Comparison of ENCODE assay signal across 12 cellular contexts in the genomic region with DNA sequence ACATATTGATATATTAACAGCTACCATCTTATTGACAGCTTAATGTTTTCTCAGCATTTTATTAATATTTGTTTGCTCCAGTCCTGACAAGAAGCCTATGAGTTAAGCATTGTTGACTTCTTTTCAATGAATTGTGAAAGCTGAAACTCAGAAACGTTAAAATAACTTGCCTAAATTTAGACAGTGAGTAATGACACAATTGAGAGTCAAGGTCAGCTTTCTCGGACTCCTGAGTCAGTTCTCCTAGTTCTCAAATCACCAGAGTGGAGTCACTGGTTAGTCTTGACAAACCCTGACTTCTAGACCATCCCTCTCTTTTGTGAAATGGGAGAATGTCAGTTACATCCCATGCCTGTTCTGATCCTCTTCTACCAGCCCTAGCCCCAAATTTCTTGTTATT.
DNase-seq lines count a peak whose midpoint lies in the region; ATAC-seq and TF ChIP-seq lines count a peak whose summit lies in the region.
"Had no signal": no experiment of that assay in that cellular context is flagged by ENCODE, and none has a peak within 500 bp of the region (broad histone marks: within the 10 kb centered on the region; RNA-seq: fewer than 3 reads in every experiment).

No MANE protein-coding gene starts in this region.

- no peak overlapping the region for H3K27ac Mint-ChIP-seq in MCF 10A (ENCODE audit: low read depth, unreplicated experiment)
- H3K27ac Mint-ChIP-seq in endothelial cell (ENCODE audit: unreplicated experiment), result no peak overlapping the region
- H3K27ac Mint-ChIP-seq: activated naive CD4-positive, alpha-beta T cell treated with anti-CD3 and anti-CD28 coated beads, Interleukin-2, amount 10 ng/mL, durations not matched to agents 7 days and 5 days had no signal

- in situ Hi-C loops in mammary epithelial cell (cut with MboI; ENCODE audit: low sequenced_read_pairs in 2 of 2), result no loop called here

- TF ChIP-seq CTCF in MCF 10A (IDR thresholded peaks at IDR 0.05; ENCODE audit: unreplicated experiment), result no peak
- TF ChIP-seq CTCF in mammary epithelial cell (conservative IDR thresholded peaks at IDR 0.05 in 1 of 2, IDR thresholded peaks at IDR 0.05 in 1 of 2; ENCODE audit: extremely low read depth in 1 of 2, insufficient read depth in 1 of 2, low read depth in 1 of 2, low read length in 2 of 2), result no peak
- TF ChIP-seq CTCF in endothelial cell (IDR thresholded peaks at IDR 0.05; ENCODE audit: unreplicated experiment), result no peak

- no peak overlapping the region for H2AFZ ChIP-seq in mammary epithelial cell (ENCODE audit: low read depth, low read length)

- H3K9me3 Mint-ChIP-seq in MCF 10A (ENCODE audit: unreplicated experiment) (no peaks in the 10 kb centered on the region), endothelial cell (ENCODE audit: unreplicated experiment) (no peaks in the 10 kb centered on the region)
- H3K9me3 Mint-ChIP-seq: activated naive CD4-positive, alpha-beta T cell treated with anti-CD3 and anti-CD28 coated beads, Interleukin-2, amount 10 ng/mL, durations not matched to agents 7 days and 5 days had no signal

- no peaks in the 10 kb centered on the region for H3K4me1 ChIP-seq in mammary epithelial cell (ENCODE audit: insufficient read depth, low read length)
- no peaks in the 10 kb centered on the region for H3K4me1 ChIP-seq in effector memory CD4-positive, alpha-beta T cell (ENCODE audit: control insufficient read depth, insufficient read depth, low read length, poor library complexity, severe bottlenecking)

- ATAC-seq in GM21786 (IDR thresholded peaks at IDR 0.05; ENCODE audit: unreplicated experiment) (peak; percentile 80), HG03280 (IDR thresholded peaks at IDR 0.05; ENCODE audit: unreplicated experiment) (peak; percentile 94)

- H3K27me3 Mint-ChIP-seq in MCF 10A (ENCODE audit: insufficient read depth, unreplicated experiment), result peaks cover 12% of the 10 kb centered on the region
- H3K27me3 Mint-ChIP-seq in endothelial cell (ENCODE audit: unreplicated experiment), result peaks cover 1% of the 10 kb centered on the region
- H3K27me3 Mint-ChIP-seq: activated naive CD4-positive, alpha-beta T cell treated with anti-CD3 and anti-CD28 coated beads, Interleukin-2, amount 10 ng/mL, durations not matched to agents 7 days and 5 days had no signal

- DNase-seq in MCF 10A (ENCODE audit: unreplicated experiment) (peak; percentile 56), mammary epithelial cell (no peak), endothelial cell (ENCODE audit: low spot score) (no peak), DMS153 (lab: John Stamatoyannopoulos, UW) (no peak), ecto neural progenitor cell (ENCODE audit: low spot score) (no peak)
- no peak for DNase-seq in effector memory CD4-positive, alpha-beta T cell
- DNase-seq: 8988T; activated CD4-positive, alpha-beta T cell treated with anti-CD3 and anti-CD28 coated beads, Interleukin-2, amount 50 U/mL, for 4 hours; activated naive CD4-positive, alpha-beta T cell treated with anti-CD3 and anti-CD28 coated beads, Interleukin-2, amount 10 ng/mL, durations not matched to agents 7 days and 5 days; NCI-H446 treated with DMSO at 0.1 percent for 48 hours had no signal

- H3K4me1 Mint-ChIP-seq in MCF 10A (ENCODE audit: insufficient read depth, unreplicated experiment) (no peaks in the 10 kb centered on the region), endothelial cell (ENCODE audit: unreplicated experiment) (no peaks in the 10 kb centered on the region)
- H3K4me1 Mint-ChIP-seq: activated naive CD4-positive, alpha-beta T cell treated with anti-CD3 and anti-CD28 coated beads, Interleukin-2, amount 10 ng/mL, durations not matched to agents 7 days and 5 days had no signal

- BruUV-seq in MCF 10A (replicated peaks; lab: Mats Ljungman, UMichigan) (no TSS peak), mammary epithelial cell (replicated peaks; lab: Mats Ljungman, UMichigan) (no TSS peak)

- no peaks in the 10 kb centered on the region for H3K79me2 ChIP-seq in mammary epithelial cell (ENCODE audit: insufficient read depth, low read length)

- H3K9me3 ChIP-seq in mammary epithelial cell (replicated peaks; ENCODE audit: insufficient read depth, low read length), result no peaks in the 10 kb centered on the region
- H3K9me3 ChIP-seq in effector memory CD4-positive, alpha-beta T cell (ENCODE audit: control insufficient read depth, low read length), result no peaks in the 10 kb centered on the region

- no peaks in the 10 kb centered on the region for H3K27me3 ChIP-seq in mammary epithelial cell (ENCODE audit: insufficient read depth, low read length)
- no peaks in the 10 kb centered on the region for H3K27me3 ChIP-seq in effector memory CD4-positive, alpha-beta T cell (replicated peaks; ENCODE audit: control insufficient read depth, insufficient read depth, low read length, poor library complexity, severe bottlenecking)

- dilution Hi-C loops in mammary epithelial cell (cut with HindIII; ENCODE audit: low sequenced_read_pairs), result no loop called here

- intact Hi-C loops in MCF 10A (cut with micrococcal nuclease), result no loop called here
- intact Hi-C loops in mammary epithelial cell (cut with micrococcal nuclease), result no loop called here

- no peak overlapping the region for H3K9ac ChIP-seq in mammary epithelial cell (ENCODE audit: insufficient read depth, low read length)

- H3K4me3 ChIP-seq in mammary epithelial cell (replicated peaks in 1 of 3; ENCODE audit: insufficient read depth in 1 of 3, low read depth in 2 of 3, low read length in 3 of 3), result no peak overlapping the region
- H3K4me3 ChIP-seq in effector memory CD4-positive, alpha-beta T cell (ENCODE audit: insufficient read depth, low read depth, low read length, poor library complexity, severe bottlenecking), result no peak overlapping the region

- POLR2A ChIA-PET in MCF 10A (lab: Yijun Ruan, JAX), result no interaction called here

- H3K4me3 Mint-ChIP-seq in MCF 10A (ENCODE audit: unreplicated experiment) (no peak overlapping the region), endothelial cell (ENCODE audit: unreplicated experiment) (no peak overlapping the region)
- H3K4me3 Mint-ChIP-seq: activated naive CD4-positive, alpha-beta T cell treated with anti-CD3 and anti-CD28 coated beads, Interleukin-2, amount 10 ng/mL, durations not matched to agents 7 days and 5 days had no signal

- no peaks in the 10 kb centered on the region for H3K36me3 ChIP-seq in mammary epithelial cell (ENCODE audit: insufficient read depth, low read length)
- no peaks in the 10 kb centered on the region for H3K36me3 ChIP-seq in effector memory CD4-positive, alpha-beta T cell (ENCODE audit: control insufficient read depth, insufficient read depth, low read length)

- no peaks in the 10 kb centered on the region for H3K36me3 Mint-ChIP-seq in MCF 10A (ENCODE audit: insufficient read depth, unreplicated experiment)
- no peaks in the 10 kb centered on the region for H3K36me3 Mint-ChIP-seq in endothelial cell (ENCODE audit: low read depth, unreplicated experiment)
- H3K36me3 Mint-ChIP-seq: activated naive CD4-positive, alpha-beta T cell treated with anti-CD3 and anti-CD28 coated beads, Interleukin-2, amount 10 ng/mL, durations not matched to agents 7 days and 5 days had no signal

- no peak overlapping the region for H3K4me2 ChIP-seq in mammary epithelial cell (ENCODE audit: insufficient read depth, low read depth, low read length)

- 30% methylated on average over 2 of the region's 2 CpGs for WGBS in mammary epithelial cell (ENCODE audit: low coverage, missing lambda C conversion rate)

- no peak overlapping the region for H3K27ac ChIP-seq in mammary epithelial cell (ENCODE audit: insufficient read depth, low read depth, low read length)
- no peak overlapping the region for H3K27ac ChIP-seq in effector memory CD4-positive, alpha-beta T cell (ENCODE audit: insufficient read depth, low read length, poor library complexity, severe bottlenecking)

- H4K20me1 ChIP-seq in mammary epithelial cell (ENCODE audit: insufficient read depth, low read length), result no peaks in the 10 kb centered on the region

- CTCF ChIA-PET in MCF 10A (lab: Yijun Ruan, JAX) (interaction anchor here (0.6 kb wide), 1 partner anchor 13 kb away, joined by 3 read pairs; no protein-coding TSS in a partner anchor), mammary epithelial cell (lab: Charles Lee; ENCODE audit: low non-redundant PET) (no interaction called here)
